ENCODE assay signal across 8 cellular contexts in genomic region chr7:135661311-135662122, GRCh38. TPM values are rescaled to one million over a fixed set of nuclear protein-coding genes. Genes with fewer than 3 reads are reported as not detected.
A peak's percentile ranks its signal among the peaks of the same experiment; 100 is the strongest.
DNase-seq lines count a peak whose midpoint lies in the region; ATAC-seq and TF ChIP-seq lines count a peak whose summit lies in the region.

No MANE protein-coding gene starts in this region.

- TF ChIP-seq CTCF in cardiac muscle cell (IDR thresholded peaks at IDR 0.05; ENCODE audit: low read depth, low read length) (no peak), brain microvascular endothelial cell (IDR thresholded peaks at IDR 0.05; ENCODE audit: low read depth, low read length, missing control alignments) (no peak), lower lobe of right lung (IDR thresholded peaks at IDR 0.05) (no peak)

- in situ Hi-C loops in brain microvascular endothelial cell (cut with HindIII; ENCODE audit: low pct_ligation_motif_present, low sequenced_read_pairs): no loop called here

- H3K9me3 ChIP-seq in cardiac muscle cell (ENCODE audit: low read depth): no peaks in the 10 kb centered on the region
- no peaks in the 10 kb centered on the region for H3K9me3 ChIP-seq in lower lobe of right lung

- DNase-seq in cardiac muscle cell (ENCODE audit: low read depth in 1 of 2, low spot score in 1 of 2) (no peak), Right ventricle myocardium inferior (ENCODE audit: missing footprints) (no peak), NCI-H2081 treated with DMSO at 0.1 percent for 48 hours (lab: John Stamatoyannopoulos, UW) (peak; percentile 71), brain microvascular endothelial cell (no peak), lower lobe of right lung (no peak), ureter (ENCODE audit: low spot score) (peak; percentile 48)
- no peak for DNase-seq in stimulated activated CD4-positive, alpha-beta T cell treated with anti-CD3 and anti-CD28 coated beads, Interleukin-4, amount 100 ng/mL, for 1 hour

- H3K4me3 ChIP-seq in cardiac muscle cell: peak overlapping the region; percentile 97
- H3K4me3 ChIP-seq in brain microvascular endothelial cell (ENCODE audit: low read depth, low read length): peak overlapping the region; percentile 98
- peak overlapping the region; percentile 100 for H3K4me3 ChIP-seq in lower lobe of right lung

- no peaks in the 10 kb centered on the region for H3K36me3 ChIP-seq in cardiac muscle cell
- no peaks in the 10 kb centered on the region for H3K36me3 ChIP-seq in brain microvascular endothelial cell (replicated peaks)
- H3K36me3 ChIP-seq in lower lobe of right lung: peaks cover 4% of the 10 kb centered on the region

- no peaks in the 10 kb centered on the region for H3K27me3 ChIP-seq in cardiac muscle cell
- no peaks in the 10 kb centered on the region for H3K27me3 ChIP-seq in brain microvascular endothelial cell (replicated peaks)
- H3K27me3 ChIP-seq in lower lobe of right lung (ENCODE audit: low read depth): no peaks in the 10 kb centered on the region

- H3K4me1 ChIP-seq in cardiac muscle cell (ENCODE audit: low read depth) (peaks cover 12% of the 10 kb centered on the region), lower lobe of right lung (peaks cover 43% of the 10 kb centered on the region)

- no peak overlapping the region for H3K27ac ChIP-seq in cardiac muscle cell
- H3K27ac ChIP-seq in brain microvascular endothelial cell: no peak overlapping the region
- H3K27ac ChIP-seq in lower lobe of right lung: peak overlapping the region; percentile 95

- intact Hi-C loops in Right ventricle myocardium inferior (cut with DNase I) (loop anchor here (2.0 to 10.0 kb wide), 2 partner anchors 135 to 353 kb away; no protein-coding TSS in a partner anchor), lower lobe of right lung (cut with DNase I) (no loop called here)

- ATAC-seq in Right ventricle myocardium inferior (no peak), lower lobe of right lung (peak; percentile 73 to 79), HG03457 (IDR thresholded peaks at IDR 0.05; ENCODE audit: unreplicated experiment) (no peak)

RNA-seq across cellular contexts. Expression of gene STMP1, which starts 0.8 kb away (rescaled TPM):
- total RNA-seq in cardiac muscle cell (11.6 and 17.7 TPM in 2 replicates), Right ventricle myocardium inferior (27.4 TPM), lower lobe of right lung (24.3 TPM), ureter (32.9 TPM)
- polyA plus RNA-seq in cardiac muscle cell: 75.7 and 91.1 TPM in 2 replicates

Comparison
In these comparisons a context has a peak if more than half of its experiments do, and no peak if none do; other contexts are left out.
1. DNase-seq: peak in NCI-H2081 treated with DMSO at 0.1 percent for 48 hours (single experiment) and ureter (single experiment); none in cardiac muscle cell (0 of 2), Right ventricle myocardium inferior (single experiment), brain microvascular endothelial cell (single experiment), lower lobe of right lung (single experiment) and stimulated activated CD4-positive, alpha-beta T cell treated with anti-CD3 and anti-CD28 coated beads, Interleukin-4, amount 100 ng/mL, for 1 hour (single experiment).
2. ATAC-seq: peak in lower lobe of right lung (2 of 2); none in Right ventricle myocardium inferior (single experiment) and HG03457 (single experiment).
3. Peak in every context shown above with its lines, with median percentiles within 50 percentile points of each other: H3K4me3 ChIP-seq.